Comparison of ENCODE assay signal across 8 cellular contexts in the genomic region with DNA sequence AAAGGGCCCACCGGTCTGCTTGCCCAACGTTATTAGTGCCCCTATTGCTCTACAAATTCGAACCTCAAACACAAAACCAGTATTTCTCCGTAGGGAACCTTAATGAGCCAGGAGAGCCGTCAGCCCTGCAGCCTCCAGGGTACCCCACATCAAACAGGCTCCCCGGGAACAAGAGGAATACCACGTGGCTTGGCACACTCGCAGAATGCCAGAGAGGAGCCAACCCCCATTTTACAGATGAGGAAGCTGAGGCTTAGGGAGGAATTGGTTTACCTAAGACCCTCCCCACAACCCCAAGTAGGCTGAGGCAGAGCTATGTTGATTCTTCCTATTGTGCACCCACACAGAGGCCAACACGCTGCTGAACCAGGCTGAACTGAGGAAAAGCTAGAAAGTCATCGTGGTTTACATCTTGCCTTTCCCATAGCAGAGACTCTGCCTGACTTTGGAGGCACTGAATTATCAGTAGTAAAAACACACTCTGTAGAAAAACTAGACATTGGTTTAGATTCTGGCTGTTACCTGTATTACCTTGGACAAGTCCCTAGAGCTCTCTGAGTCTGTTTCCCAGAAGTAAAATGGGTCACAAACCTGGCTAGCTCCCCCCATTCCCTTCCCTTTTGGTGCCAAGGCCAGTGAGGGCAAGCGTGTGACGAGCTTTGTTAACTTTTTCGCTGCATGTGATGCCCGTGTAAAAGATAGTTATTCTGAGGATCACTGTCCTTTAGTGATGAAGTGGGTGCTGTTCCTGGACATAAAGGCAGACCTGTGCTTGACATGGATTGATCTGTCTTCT. TPM values are rescaled to one million over a fixed set of nuclear protein-coding genes. Genes with fewer than 3 reads are reported as not detected.
DNase-seq lines count a peak whose midpoint lies in the region; TF ChIP-seq lines count a peak whose summit lies in the region.

No MANE protein-coding gene starts in this region.

- H2BK120ac ChIP-seq in neuronal stem cell (ENCODE audit: low read depth, low read length) = no peak overlapping the region

- DNase-seq in GM06990 (ENCODE audit: extremely low read depth, insufficient read length) = no peak
- no peak for DNase-seq in OCI-LY7 (ENCODE audit: low spot score)
- DNase-seq in effector memory CD4-positive, alpha-beta T cell = no peak
- DNase-seq in neuronal stem cell (ENCODE audit: low spot score) = no peak
- no peak for DNase-seq in GM19238 (ENCODE audit: insufficient read length, low spot score)
- no peak for DNase-seq in midbrain (lab: John Stamatoyannopoulos, UW)
- no peak for DNase-seq in DMS 273 treated with DMSO at 0.1 percent for 48 hours (lab: John Stamatoyannopoulos, UW)
- DNase-seq in islet precursor cell = no peak

- WGBS in neuronal stem cell (ENCODE audit: extremely low coverage in 2 of 2, insufficient read length in 2 of 2, insufficient replicate concordance in 1 of 2), 2 donors = no CpG with 5 or more reads among the region's 14 CpGs

- peaks cover 10% of the 10 kb centered on the region for H3K79me1 ChIP-seq in neuronal stem cell (ENCODE audit: low read depth, low read length)

- TF ChIP-seq CTCF in GM06990 (IDR thresholded peaks at IDR 0.05; ENCODE audit: insufficient read depth, low read length, poor library complexity, severe bottlenecking) (no peak), OCI-LY7 (conservative IDR thresholded peaks at IDR 0.05; ENCODE audit: low read length) (no peak)

- CTCF ChIA-PET in OCI-LY7 (lab: Charles Lee; ENCODE audit: unreplicated experiment) = interaction anchor here (0.7 to 2.5 kb wide), 3 partner anchors 27 to 52 kb away, joined by 3 to 9 read pairs (median 3); a partner anchor contains a TSS

- H3K4me1 ChIP-seq in OCI-LY7 (ENCODE audit: insufficient read depth, low read length, poor library complexity, severe bottlenecking) (peaks cover 44% of the 10 kb centered on the region), neuronal stem cell (ENCODE audit: control insufficient read depth in 2 of 2, insufficient read depth in 1 of 2, low read depth in 1 of 2, low read length in 2 of 2) (peaks cover 11 to 37% of the 10 kb centered on the region in 2 donors)
- peaks cover 21% of the 10 kb centered on the region for H3K4me1 ChIP-seq in effector memory CD4-positive, alpha-beta T cell (ENCODE audit: control insufficient read depth, insufficient read depth, low read length, poor library complexity, severe bottlenecking)

- H4K91ac ChIP-seq in neuronal stem cell (ENCODE audit: low read depth, low read length, poor library complexity) = no peak overlapping the region

- H3K27me3 ChIP-seq in GM06990 (replicated peaks; ENCODE audit: control insufficient read depth, insufficient read depth, low read length) = no peaks in the 10 kb centered on the region
- H3K27me3 ChIP-seq in effector memory CD4-positive, alpha-beta T cell (replicated peaks; ENCODE audit: control insufficient read depth, insufficient read depth, low read length, poor library complexity, severe bottlenecking) = no peaks in the 10 kb centered on the region
- no peaks in the 10 kb centered on the region for H3K27me3 ChIP-seq in neuronal stem cell (ENCODE audit: control insufficient read depth in 3 of 3, insufficient read depth in 3 of 3, low read depth in 1 of 3, low read length in 3 of 3)

- H3K36me3 ChIP-seq in GM06990 (ENCODE audit: control insufficient read depth, insufficient read depth, low read length) (peaks cover 17% of the 10 kb centered on the region), OCI-LY7 (ENCODE audit: insufficient read depth, low read length) (peaks cover 36% of the 10 kb centered on the region), neuronal stem cell (replicated peaks in 1 of 2; ENCODE audit: control insufficient read depth in 2 of 2, insufficient read depth in 2 of 2, low read length in 2 of 2) (peaks cover 8 to 38% of the 10 kb centered on the region in 2 donors)
- peaks cover 10% of the 10 kb centered on the region for H3K36me3 ChIP-seq in effector memory CD4-positive, alpha-beta T cell (ENCODE audit: control insufficient read depth, insufficient read depth, low read length)

- no peaks in the 10 kb centered on the region for H3K9me3 ChIP-seq in OCI-LY7 (ENCODE audit: low read length)
- H3K9me3 ChIP-seq in effector memory CD4-positive, alpha-beta T cell (ENCODE audit: control insufficient read depth, low read length) = no peaks in the 10 kb centered on the region
- H3K9me3 ChIP-seq in neuronal stem cell (replicated peaks in 1 of 2; ENCODE audit: control insufficient read depth in 2 of 2, insufficient read depth in 1 of 2, low read depth in 1 of 2, low read length in 2 of 2) = no peaks in the 10 kb centered on the region

- H3K23ac ChIP-seq in neuronal stem cell (ENCODE audit: low read depth, low read length, poor library complexity) = peak overlapping the region; percentile 38

- peak overlapping the region; percentile 43 for H2BK5ac ChIP-seq in neuronal stem cell (ENCODE audit: low read length)

- peak overlapping the region; percentile 99 for H3K9ac ChIP-seq in neuronal stem cell (ENCODE audit: low read depth, low read length, poor library complexity)

- H2AFZ ChIP-seq in OCI-LY7 (ENCODE audit: low read length) (peak overlapping the region; percentile 26; the same call in 1 of the 2 replicates), neuronal stem cell (ENCODE audit: low read length) (peak overlapping the region; percentile 94)

- H4K8ac ChIP-seq in neuronal stem cell (ENCODE audit: low read depth, low read length) = peak overlapping the region; percentile 20

- no peak overlapping the region for H2BK15ac ChIP-seq in neuronal stem cell (ENCODE audit: low read length)

- peak overlapping the region; percentile 79 for H3K27ac ChIP-seq in OCI-LY7 (ENCODE audit: low read depth, low read length, poor library complexity, severe bottlenecking)
- H3K27ac ChIP-seq in effector memory CD4-positive, alpha-beta T cell (ENCODE audit: insufficient read depth, low read length, poor library complexity, severe bottlenecking) = peak overlapping the region; percentile 91
- H3K27ac ChIP-seq in neuronal stem cell (replicated peaks; ENCODE audit: low read length) = peak overlapping the region; percentile 87

- H3K4me3 ChIP-seq in GM06990 (replicated peaks; ENCODE audit: low read depth, low read length) (peak overlapping the region; percentile 99), OCI-LY7 (ENCODE audit: low read depth, low read length, poor library complexity, severe bottlenecking) (peak overlapping the region; percentile 98), neuronal stem cell (ENCODE audit: low read length in 2 of 2) (peak overlapping the region; percentile 93 to 96)
- peak overlapping the region; percentile 92 for H3K4me3 ChIP-seq in effector memory CD4-positive, alpha-beta T cell (ENCODE audit: insufficient read depth, low read depth, low read length, poor library complexity, severe bottlenecking)

- BruUV-seq in OCI-LY7 (replicated peaks; lab: Mats Ljungman, UMichigan) = TSS peak; percentile 91

- no peak overlapping the region for H2BK12ac ChIP-seq in neuronal stem cell (ENCODE audit: low read length)

- peaks cover 11% of the 10 kb centered on the region for H4K20me1 ChIP-seq in OCI-LY7 (ENCODE audit: insufficient read depth, low read length)

- POLR2A ChIA-PET in OCI-LY7 (lab: Charles Lee) = interaction anchor here (0.7 to 4.9 kb wide), 10 partner anchors 14 to 172 kb away, joined by 3 to 80 read pairs (median 6); a partner anchor contains a TSS

- peak overlapping the region; percentile 96 for H2AK5ac ChIP-seq in neuronal stem cell (ENCODE audit: low read depth, low read length)

- no peak overlapping the region for H3K14ac ChIP-seq in neuronal stem cell (ENCODE audit: low read length)

- H3K4me2 ChIP-seq in OCI-LY7 (ENCODE audit: low read length) (peak overlapping the region; percentile 96), neuronal stem cell (ENCODE audit: insufficient read depth, low read length, poor library complexity, severe bottlenecking) (peak overlapping the region; percentile 75)

- intact Hi-C loops in OCI-LY7 (cut with micrococcal nuclease; ENCODE audit: unreplicated experiment) = loop anchor here (5.0 kb wide), 1 partner anchor 93 kb away; a partner anchor contains a TSS

- H3K9me2 ChIP-seq in OCI-LY7 (ENCODE audit: insufficient read depth, low read length) = no peaks in the 10 kb centered on the region

- peaks cover 45% of the 10 kb centered on the region for H3K79me2 ChIP-seq in OCI-LY7 (ENCODE audit: insufficient read depth, low read depth, low read length)

- H3K18ac ChIP-seq in neuronal stem cell (ENCODE audit: low read length) = peak overlapping the region; percentile 93

- peak overlapping the region; percentile 14 for H3K4ac ChIP-seq in neuronal stem cell (ENCODE audit: low read length)

RNA-seq across cellular contexts. Expression of a gene that starts 0.8 kb away (rescaled TPM):
- total RNA-seq in OCI-LY7 (2014; rRNA removed; shearing (Covaris generic)) = 75.3 and 77.8 TPM in 2 replicates
- total RNA-seq in OCI-LY7 (2022) = 166 and 169 TPM in 2 replicates
- 18.6 TPM for polyA plus RNA-seq in neuronal stem cell (2013, experiment 1 of 2)
- 20.1 TPM for polyA plus RNA-seq in neuronal stem cell (2013, experiment 2 of 2)

RNA-seq across cellular contexts. Expression of a gene that starts 0.9 kb away (rescaled TPM):
- total RNA-seq in OCI-LY7 (2014; rRNA removed; shearing (Covaris generic)) = 194 and 218 TPM in 2 replicates
- total RNA-seq in OCI-LY7 (2022) = 211 and 225 TPM in 2 replicates
- 94.2 TPM for polyA plus RNA-seq in neuronal stem cell (2013, experiment 1 of 2)
- polyA plus RNA-seq in neuronal stem cell (2013, experiment 2 of 2) = 91.0 TPM

RNA-seq across cellular contexts. Expression of a gene that starts 27.8 kb away (rescaled TPM):
- 21.7 and 28.1 TPM in 2 replicates for total RNA-seq in OCI-LY7 (2014; rRNA removed; shearing (Covaris generic))
- 58.2 and 63.8 TPM in 2 replicates for total RNA-seq in OCI-LY7 (2022)
- polyA plus RNA-seq in neuronal stem cell (2013, experiment 1 of 2) = 7.0 TPM
- polyA plus RNA-seq in neuronal stem cell (2013, experiment 2 of 2) = 6.3 TPM

RNA-seq across cellular contexts. Expression of a gene that starts 28.3 kb away (rescaled TPM):
- total RNA-seq in OCI-LY7 (2014; rRNA removed; shearing (Covaris generic)) = 25.8 and 31.1 TPM in 2 replicates
- 48.8 and 51.5 TPM in 2 replicates for total RNA-seq in OCI-LY7 (2022)
- 38.6 TPM for polyA plus RNA-seq in neuronal stem cell (2013, experiment 1 of 2)
- polyA plus RNA-seq in neuronal stem cell (2013, experiment 2 of 2) = 40.8 TPM

RNA-seq across cellular contexts. Expression of a gene that starts 38.7 kb away (rescaled TPM):
- 0.51 and 0.79 TPM in 2 replicates for total RNA-seq in OCI-LY7 (2014; rRNA removed; shearing (Covaris generic))
- total RNA-seq in OCI-LY7 (2022) = 4.1 and 5.5 TPM in 2 replicates
- 9.1 TPM for polyA plus RNA-seq in neuronal stem cell (2013, experiment 1 of 2)
- 9.2 TPM for polyA plus RNA-seq in neuronal stem cell (2013, experiment 2 of 2)
